11 cellular contexts compared by ENCODE assay signal in genomic region chr13:49374585-49375290, GRCh38.
DNase-seq lines count a peak whose midpoint lies in the region; ATAC-seq, FAIRE-seq and TF ChIP-seq lines count a peak whose summit lies in the region.
"Had no signal": no experiment of that assay in that cellular context is flagged by ENCODE, and none has a peak within 500 bp of the region (broad histone marks: within the 10 kb centered on the region; RNA-seq: fewer than 3 reads in every experiment).

No MANE protein-coding gene starts in this region.

- peaks cover 25% of the 10 kb centered on the region for H3K4me1 Mint-ChIP-seq in astrocyte (ENCODE audit: low read depth, unreplicated experiment)
- H3K4me1 Mint-ChIP-seq in activated CD4-positive, alpha-beta memory T cell treated with anti-CD3 and anti-CD28 coated beads for 36 hours (ENCODE audit: low read depth), result peaks cover 20% of the 10 kb centered on the region

- H3K9me3 Mint-ChIP-seq in astrocyte (ENCODE audit: unreplicated experiment), result no peaks in the 10 kb centered on the region
- no peaks in the 10 kb centered on the region for H3K9me3 Mint-ChIP-seq in activated CD4-positive, alpha-beta memory T cell treated with anti-CD3 and anti-CD28 coated beads for 36 hours

- intact Hi-C loops in activated CD4-positive, alpha-beta memory T cell treated with anti-CD3 and anti-CD28 coated beads for 36 hours (cut with micrococcal nuclease), result no loop called here

- H3K27ac Mint-ChIP-seq in astrocyte (ENCODE audit: unreplicated experiment), result no peak overlapping the region
- no peak overlapping the region for H3K27ac Mint-ChIP-seq in activated CD4-positive, alpha-beta memory T cell treated with anti-CD3 and anti-CD28 coated beads for 36 hours

- H3K27me3 Mint-ChIP-seq in astrocyte (ENCODE audit: low read depth, unreplicated experiment), result no peaks in the 10 kb centered on the region
- H3K27me3 Mint-ChIP-seq in activated CD4-positive, alpha-beta memory T cell treated with anti-CD3 and anti-CD28 coated beads for 36 hours, result no peaks in the 10 kb centered on the region

- H3K36me3 Mint-ChIP-seq in astrocyte (ENCODE audit: low read depth, unreplicated experiment), result no peaks in the 10 kb centered on the region
- peaks cover 2% of the 10 kb centered on the region for H3K36me3 Mint-ChIP-seq in activated CD4-positive, alpha-beta memory T cell treated with anti-CD3 and anti-CD28 coated beads for 36 hours

- no peak overlapping the region for H3K4me3 Mint-ChIP-seq in astrocyte (ENCODE audit: unreplicated experiment)
- H3K4me3 Mint-ChIP-seq in activated CD4-positive, alpha-beta memory T cell treated with anti-CD3 and anti-CD28 coated beads for 36 hours, result no peak overlapping the region

- H3K27ac ChIP-seq in astrocyte (ENCODE audit: low read depth, low read length), result peak overlapping the region; percentile 35

- peak; percentile 65 for DNase-seq in AG08396 (ENCODE audit: low spot score)
- peak; percentile 41 for DNase-seq in HS-5 (ENCODE audit: low read depth)
- DNase-seq in astrocyte (ENCODE audit: low read depth), result peak; percentile 87
- DNase-seq in kidney tubule cell (ENCODE audit: low spot score), result peak; percentile 85
- DNase-seq in activated CD4-positive, alpha-beta memory T cell treated with anti-CD3 and anti-CD28 coated beads for 36 hours, result no peak
- no peak for DNase-seq in NCI-H146 treated with DMSO at 0.1 percent for 48 hours (lab: John Stamatoyannopoulos, UW; ENCODE audit: unreplicated experiment)
- DNase-seq: effector memory CD4-positive, alpha-beta T cell; NCI-H1092 treated with DMSO at 0.1 percent for 48 hours; uterus had no signal

- H3K27me3 ChIP-seq in astrocyte (ENCODE audit: insufficient read depth, low read length), result no peaks in the 10 kb centered on the region
- H3K27me3 ChIP-seq: uterus had no signal

- CTCF ChIA-PET in activated CD4-positive, alpha-beta memory T cell treated with anti-CD3 and anti-CD28 coated beads for 36 hours (lab: Charles Lee), result no interaction called here

- ATAC-seq in HG02852 (IDR thresholded peaks at IDR 0.05; ENCODE audit: unreplicated experiment) (no peak), GM21360 (IDR thresholded peaks at IDR 0.05; ENCODE audit: unreplicated experiment) (no peak)

- no peak overlapping the region for H3K4me3 ChIP-seq in astrocyte (ENCODE audit: insufficient read depth, low read depth, low read length)
- H3K4me3 ChIP-seq: uterus had no signal

- no peaks in the 10 kb centered on the region for H4K20me1 ChIP-seq in astrocyte (ENCODE audit: insufficient read depth, low read length)

- no peak overlapping the region for H2AFZ ChIP-seq in astrocyte (ENCODE audit: low read depth, low read length)

- H3K36me3 ChIP-seq in astrocyte (ENCODE audit: insufficient read depth, low read length), result no peaks in the 10 kb centered on the region
- H3K36me3 ChIP-seq: uterus had no signal

- no peak for TF ChIP-seq CTCF in astrocyte (IDR thresholded peaks at IDR 0.05; ENCODE audit: insufficient read depth, low read depth, low read length)

- POLR2A ChIA-PET in activated CD4-positive, alpha-beta memory T cell treated with anti-CD3 and anti-CD28 coated beads for 36 hours (lab: Charles Lee), result no interaction called here

- FAIRE-seq in astrocyte (lab: Jason Lieb, UNC), result peak; percentile 88

- H3K4me2 ChIP-seq in astrocyte (ENCODE audit: low read length), result peak overlapping the region; percentile 61

- H3K9ac ChIP-seq in astrocyte (ENCODE audit: low read length), result no peak overlapping the region

- peaks cover 27% of the 10 kb centered on the region for H3K4me1 ChIP-seq in astrocyte (ENCODE audit: insufficient read depth, low read length)
- H3K4me1 ChIP-seq: uterus had no signal

- H3K79me2 ChIP-seq in astrocyte (ENCODE audit: insufficient read depth, low read length), result no peaks in the 10 kb centered on the region

- no peaks in the 10 kb centered on the region for H3K9me3 ChIP-seq in astrocyte (ENCODE audit: insufficient read depth, low read depth, low read length)
- H3K9me3 ChIP-seq: uterus had no signal

Comparison
In these comparisons a context has a peak if more than half of its experiments do, and no peak if none do; other contexts are left out.
1. DNase-seq: peak in AG08396 (single experiment), HS-5 (single experiment), astrocyte (single experiment) and kidney tubule cell (single experiment); none in activated CD4-positive, alpha-beta memory T cell treated with anti-CD3 and anti-CD28 coated beads for 36 hours (single experiment) and NCI-H146 treated with DMSO at 0.1 percent for 48 hours (single experiment).